14 cellular contexts compared by ENCODE assay signal in genomic region chr20:33531047-33531877, GRCh38. TPM values are rescaled to one million over a fixed set of nuclear protein-coding genes. Genes with fewer than 3 reads are reported as not detected.
DNase-seq lines count a peak whose midpoint lies in the region; ATAC-seq and TF ChIP-seq lines count a peak whose summit lies in the region.
"Had no signal": no experiment of that assay in that cellular context is flagged by ENCODE, and none has a peak within 500 bp of the region (broad histone marks: within the 10 kb centered on the region; RNA-seq: fewer than 3 reads in every experiment).

No MANE protein-coding gene starts in this region.

- DNase-seq in NCI-H1105 treated with DMSO at 0.1 percent for 48 hours (lab: John Stamatoyannopoulos, UW) (peak; percentile 45), NCI-H1105 (lab: John Stamatoyannopoulos, UW) (no peak), glutamatergic neuron (no peak), sciatic nerve (ENCODE audit: low spot score) (no peak), iPS-NIHi7 (ENCODE audit: extremely low spot score) (no peak)
- DNase-seq in activated T-helper 1 cell treated with anti-CD3 and anti-CD28 coated beads, Interleukin-12 subunit alpha, Interleukin-12 subunit beta, Interleukin-2, Interleukin-4 antibody, amounts not matched to agents 30 ng/mL and 10 ng/mL and 1 ng/mL, durations not matched to agents 14 hours and 24 hours and 36 hours (ENCODE audit: low spot score) = no peak
- DNase-seq: activated CD4-positive, alpha-beta T cell treated with anti-CD3 and anti-CD28 coated beads for 4 hours; gastrocnemius medialis; GOT3; mucosa of descending colon; stimulated activated CD4-positive, alpha-beta T cell treated with anti-CD3 and anti-CD28 coated beads, Interleukin-4, amount 100 ng/mL, for 1 hour; upper lobe of left lung had no signal

- peaks cover 3% of the 10 kb centered on the region for H3K27me3 Mint-ChIP-seq in glutamatergic neuron (ENCODE audit: unreplicated experiment)
- no peaks in the 10 kb centered on the region for H3K27me3 Mint-ChIP-seq in activated T-helper 1 cell treated with anti-CD3 and anti-CD28 coated beads, Interleukin-12 subunit alpha, Interleukin-12 subunit beta, Interleukin-2, Interleukin-4 antibody, amounts not matched to agents 30 ng/mL and 10 ng/mL and 1 ng/mL, durations not matched to agents 14 hours and 24 hours and 36 hours (ENCODE audit: insufficient read depth)

- no peaks in the 10 kb centered on the region for H3K36me3 Mint-ChIP-seq in glutamatergic neuron (ENCODE audit: unreplicated experiment)
- no peaks in the 10 kb centered on the region for H3K36me3 Mint-ChIP-seq in activated T-helper 1 cell treated with anti-CD3 and anti-CD28 coated beads, Interleukin-12 subunit alpha, Interleukin-12 subunit beta, Interleukin-2, Interleukin-4 antibody, amounts not matched to agents 30 ng/mL and 10 ng/mL and 1 ng/mL, durations not matched to agents 14 hours and 24 hours and 36 hours (ENCODE audit: low read depth)

- peak overlapping the region; percentile 89 for H3K27ac Mint-ChIP-seq in glutamatergic neuron (ENCODE audit: unreplicated experiment)
- no peak overlapping the region for H3K27ac Mint-ChIP-seq in activated T-helper 1 cell treated with anti-CD3 and anti-CD28 coated beads, Interleukin-12 subunit alpha, Interleukin-12 subunit beta, Interleukin-2, Interleukin-4 antibody, amounts not matched to agents 30 ng/mL and 10 ng/mL and 1 ng/mL, durations not matched to agents 14 hours and 24 hours and 36 hours

- TF ChIP-seq CTCF in VCaP (conservative IDR thresholded peaks at IDR 0.05) (no peak), glutamatergic neuron (IDR thresholded peaks at IDR 0.05; ENCODE audit: partially characterized antibody, unreplicated experiment) (no peak)

- intact Hi-C loops in sciatic nerve (cut with DNase I) = no loop called here
- intact Hi-C loops in activated T-helper 1 cell treated with anti-CD3 and anti-CD28 coated beads, Interleukin-12 subunit alpha, Interleukin-12 subunit beta, Interleukin-2, Interleukin-4 antibody, amounts not matched to agents 30 ng/mL and 10 ng/mL and 1 ng/mL, durations not matched to agents 14 hours and 24 hours and 36 hours (cut with micrococcal nuclease) = no loop called here

- peak overlapping the region; percentile 70 for H3K27ac ChIP-seq in VCaP
- H3K27ac ChIP-seq: gastrocnemius medialis, upper lobe of left lung had no signal

- H3K4me3 Mint-ChIP-seq in glutamatergic neuron (ENCODE audit: unreplicated experiment) = peak overlapping the region; percentile 61
- no peak overlapping the region for H3K4me3 Mint-ChIP-seq in activated T-helper 1 cell treated with anti-CD3 and anti-CD28 coated beads, Interleukin-12 subunit alpha, Interleukin-12 subunit beta, Interleukin-2, Interleukin-4 antibody, amounts not matched to agents 30 ng/mL and 10 ng/mL and 1 ng/mL, durations not matched to agents 14 hours and 24 hours and 36 hours

- H3K9me3 Mint-ChIP-seq in glutamatergic neuron (ENCODE audit: unreplicated experiment) = peaks cover 5% of the 10 kb centered on the region
- no peaks in the 10 kb centered on the region for H3K9me3 Mint-ChIP-seq in activated T-helper 1 cell treated with anti-CD3 and anti-CD28 coated beads, Interleukin-12 subunit alpha, Interleukin-12 subunit beta, Interleukin-2, Interleukin-4 antibody, amounts not matched to agents 30 ng/mL and 10 ng/mL and 1 ng/mL, durations not matched to agents 14 hours and 24 hours and 36 hours

- ATAC-seq in sciatic nerve = peak; percentile 28
- no peak for ATAC-seq in HG03457 (IDR thresholded peaks at IDR 0.05; ENCODE audit: unreplicated experiment)
- ATAC-seq: gastrocnemius medialis, mucosa of descending colon had no signal

- H3K4me1 Mint-ChIP-seq in glutamatergic neuron (ENCODE audit: low read depth, unreplicated experiment) = peaks cover 25% of the 10 kb centered on the region
- peaks cover 23% of the 10 kb centered on the region for H3K4me1 Mint-ChIP-seq in activated T-helper 1 cell treated with anti-CD3 and anti-CD28 coated beads, Interleukin-12 subunit alpha, Interleukin-12 subunit beta, Interleukin-2, Interleukin-4 antibody, amounts not matched to agents 30 ng/mL and 10 ng/mL and 1 ng/mL, durations not matched to agents 14 hours and 24 hours and 36 hours (ENCODE audit: low read depth)

RNA-seq across cellular contexts. Expression of gene CBFA2T2, which starts 41.4 kb away (rescaled TPM):
- total RNA-seq in glutamatergic neuron (ENCODE audit: unreplicated experiment) (84.1 TPM), sciatic nerve (26.0 TPM)
- total RNA-seq in activated T-helper 1 cell treated with anti-CD3 and anti-CD28 coated beads, Interleukin-12 subunit alpha, Interleukin-12 subunit beta, Interleukin-2, Interleukin-4 antibody, amounts not matched to agents 30 ng/mL and 10 ng/mL and 1 ng/mL, durations not matched to agents 14 hours and 24 hours and 36 hours = 12.0 and 13.2 TPM in 2 replicates
